Comparison of ENCODE assay signal across 11 cellular contexts in the genomic region with DNA sequence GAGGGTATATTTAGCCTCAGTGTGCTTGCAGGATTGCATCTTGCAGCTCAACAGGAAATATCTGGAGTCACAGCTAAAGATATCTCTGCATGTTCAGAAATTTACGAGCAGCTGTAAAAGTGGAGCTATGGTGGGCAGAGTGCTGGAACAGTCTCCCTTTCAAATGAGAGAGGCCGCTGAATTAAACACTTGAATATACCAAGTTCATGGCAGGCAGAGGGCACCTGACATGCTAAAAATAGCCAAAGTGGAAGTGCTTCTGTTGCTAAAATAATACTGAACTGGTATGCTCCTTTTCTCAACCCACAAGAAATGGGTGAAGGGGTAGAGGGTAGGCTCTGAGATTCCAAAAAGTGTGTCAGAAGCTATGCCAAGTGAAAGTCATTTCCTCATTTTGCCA.
DNase-seq lines count a peak whose midpoint lies in the region; ATAC-seq, FAIRE-seq and TF ChIP-seq lines count a peak whose summit lies in the region.
"Had no signal": no experiment of that assay in that cellular context is flagged by ENCODE, and none has a peak within 500 bp of the region (broad histone marks: within the 10 kb centered on the region; RNA-seq: fewer than 3 reads in every experiment).

No MANE protein-coding gene starts in this region.

- H3K4me2 ChIP-seq in astrocyte (ENCODE audit: low read length) = peak overlapping the region; percentile 14

- no peak overlapping the region for H3K27ac ChIP-seq in astrocyte (ENCODE audit: low read depth, low read length)
- peak overlapping the region; percentile 62 to 81 (median 74) for H3K27ac ChIP-seq in upper lobe of left lung

- no peaks in the 10 kb centered on the region for H4K20me1 ChIP-seq in astrocyte (ENCODE audit: insufficient read depth, low read length)

- H3K27ac Mint-ChIP-seq in astrocyte (ENCODE audit: unreplicated experiment) = no peak overlapping the region
- no peak overlapping the region for H3K27ac Mint-ChIP-seq in effector memory CD8-positive, alpha-beta T cell
- no peak overlapping the region for H3K27ac Mint-ChIP-seq in activated T-cell treated with anti-CD3 and anti-CD28 coated beads, Interleukin-2, amount 50 U/mL, for 24 hours

- TF ChIP-seq EP300 in upper lobe of left lung (IDR thresholded peaks at IDR 0.05) = no peak

- H3K36me3 ChIP-seq in astrocyte (ENCODE audit: insufficient read depth, low read length) (no peaks in the 10 kb centered on the region), upper lobe of left lung (no peaks in the 10 kb centered on the region)

- ATAC-seq in upper lobe of left lung (ENCODE audit: low FRiP score in 2 of 2) (peak in 1 of 2 donors; percentile 57), GM18873 (IDR thresholded peaks at IDR 0.05; ENCODE audit: low FRiP score, unreplicated experiment) (no peak)
- ATAC-seq in effector memory CD8-positive, alpha-beta T cell (replicated peaks) = no peak

- H3K9me3 ChIP-seq in astrocyte (ENCODE audit: insufficient read depth, low read depth, low read length) = no peaks in the 10 kb centered on the region
- no peaks in the 10 kb centered on the region for H3K9me3 ChIP-seq in upper lobe of left lung

- H2AFZ ChIP-seq in astrocyte (ENCODE audit: low read depth, low read length) = no peak overlapping the region

- H3K36me3 Mint-ChIP-seq in astrocyte (ENCODE audit: low read depth, unreplicated experiment) = no peaks in the 10 kb centered on the region
- peaks cover 2% of the 10 kb centered on the region for H3K36me3 Mint-ChIP-seq in effector memory CD8-positive, alpha-beta T cell (ENCODE audit: insufficient read depth)
- no peaks in the 10 kb centered on the region for H3K36me3 Mint-ChIP-seq in activated T-cell treated with anti-CD3 and anti-CD28 coated beads, Interleukin-2, amount 50 U/mL, for 24 hours (ENCODE audit: low read depth)

- no peak overlapping the region for H3K4me3 Mint-ChIP-seq in astrocyte (ENCODE audit: unreplicated experiment)
- H3K4me3 Mint-ChIP-seq in effector memory CD8-positive, alpha-beta T cell = no peak overlapping the region
- H3K4me3 Mint-ChIP-seq in activated T-cell treated with anti-CD3 and anti-CD28 coated beads, Interleukin-2, amount 50 U/mL, for 24 hours = no peak overlapping the region
- H3K4me3 Mint-ChIP-seq: central memory CD8-positive, alpha-beta T cell had no signal

- H3K4me3 ChIP-seq in astrocyte (ENCODE audit: insufficient read depth, low read depth, low read length) = no peak overlapping the region
- H3K4me3 ChIP-seq in upper lobe of left lung = peak overlapping the region in 2 of 4 donors; percentile 33

- H3K79me2 ChIP-seq in astrocyte (ENCODE audit: insufficient read depth, low read length) = no peaks in the 10 kb centered on the region

- no peak for TF ChIP-seq POLR2A in upper lobe of left lung (IDR thresholded peaks at IDR 0.05)

- no peaks in the 10 kb centered on the region for H3K27me3 ChIP-seq in astrocyte (ENCODE audit: insufficient read depth, low read length)
- no peaks in the 10 kb centered on the region for H3K27me3 ChIP-seq in upper lobe of left lung

- peaks cover 1% of the 10 kb centered on the region for H3K27me3 Mint-ChIP-seq in astrocyte (ENCODE audit: low read depth, unreplicated experiment)
- H3K27me3 Mint-ChIP-seq in effector memory CD8-positive, alpha-beta T cell = peaks cover 8 to 26% of the 10 kb centered on the region in 2 donors
- no peaks in the 10 kb centered on the region for H3K27me3 Mint-ChIP-seq in activated T-cell treated with anti-CD3 and anti-CD28 coated beads, Interleukin-2, amount 50 U/mL, for 24 hours
- H3K27me3 Mint-ChIP-seq: progenitor cell of endocrine pancreas had no signal

- no peak for FAIRE-seq in astrocyte (lab: Jason Lieb, UNC)

- WGBS in upper lobe of left lung, 2 donors = 17 to 21% methylated on average over 2 of the region's 2 CpGs

- TF ChIP-seq CTCF in astrocyte (IDR thresholded peaks at IDR 0.05; ENCODE audit: insufficient read depth, low read depth, low read length) (no peak), upper lobe of left lung (IDR thresholded peaks at IDR 0.05) (no peak)

- peaks cover 3% of the 10 kb centered on the region for H3K4me1 ChIP-seq in astrocyte (ENCODE audit: insufficient read depth, low read length)
- H3K4me1 ChIP-seq in upper lobe of left lung = peaks cover 40 to 49% (median 44%) of the 10 kb centered on the region in 4 donors

- peak; percentile 13 for DNase-seq in NCI-H2171 treated with DMSO at 0.1 percent for 48 hours (lab: John Stamatoyannopoulos, UW)
- DNase-seq in NCI-H2171 (lab: John Stamatoyannopoulos, UW) = no peak
- no peak for DNase-seq in astrocyte (ENCODE audit: low read depth)
- peak; percentile 36 to 50 for DNase-seq in lung microvascular endothelial cell (ENCODE audit: low read depth in 2 of 2)
- peak in 1 of 2 donors; percentile 48 for DNase-seq in upper lobe of left lung
- no peak for DNase-seq in effector memory CD8-positive, alpha-beta T cell
- DNase-seq in activated T-cell treated with anti-CD3 and anti-CD28 coated beads, Interleukin-2, amount 50 U/mL, for 24 hours = no peak
- DNase-seq: NCI-H1048 had no signal

- H3K4me1 Mint-ChIP-seq in astrocyte (ENCODE audit: low read depth, unreplicated experiment) = peaks cover 15% of the 10 kb centered on the region
- no peaks in the 10 kb centered on the region for H3K4me1 Mint-ChIP-seq in effector memory CD8-positive, alpha-beta T cell (ENCODE audit: low read depth in 2 of 2)
- H3K4me1 Mint-ChIP-seq in activated T-cell treated with anti-CD3 and anti-CD28 coated beads, Interleukin-2, amount 50 U/mL, for 24 hours (ENCODE audit: low read depth) = no peaks in the 10 kb centered on the region
- H3K4me1 Mint-ChIP-seq: central memory CD8-positive, alpha-beta T cell had no signal

- no peaks in the 10 kb centered on the region for H3K9me3 Mint-ChIP-seq in astrocyte (ENCODE audit: unreplicated experiment)
- peaks cover 0 to 3% of the 10 kb centered on the region in 2 donors for H3K9me3 Mint-ChIP-seq in effector memory CD8-positive, alpha-beta T cell
- no peaks in the 10 kb centered on the region for H3K9me3 Mint-ChIP-seq in activated T-cell treated with anti-CD3 and anti-CD28 coated beads, Interleukin-2, amount 50 U/mL, for 24 hours
- H3K9me3 Mint-ChIP-seq: central memory CD8-positive, alpha-beta T cell had no signal

- H3K9ac ChIP-seq in astrocyte (ENCODE audit: low read length) = no peak overlapping the region

Comparison
In these comparisons a context has a peak if more than half of its experiments do, and no peak if none do; other contexts are left out.
1. DNase-seq: peak in NCI-H2171 treated with DMSO at 0.1 percent for 48 hours (single experiment) and lung microvascular endothelial cell (2 of 2); none in NCI-H2171 (single experiment), astrocyte (single experiment), effector memory CD8-positive, alpha-beta T cell (0 of 3) and activated T-cell treated with anti-CD3 and anti-CD28 coated beads, Interleukin-2, amount 50 U/mL, for 24 hours (single experiment).